In genomic region chr22:20610243-20610686, GRCh38 we compare ENCODE assay signal across 2 cellular contexts.
TF ChIP-seq lines count a peak whose summit lies in the region.

No MANE protein-coding gene starts in this region.

TF ChIP-seq in K562, 482 proteins besides CTCF, POLR2A, EP300 and RAD21 (continues in another document):
- TF ChIP-seq SMARCB1 (IDR thresholded peaks at IDR 0.05; ENCODE audit: insufficient read length, low read depth): no peak
- TF ChIP-seq USF1 (CRISPR knock-in tag; IDR thresholded peaks at IDR 0.05): no peak
- no peak for TF ChIP-seq NFIX (CRISPR knock-in tag; IDR thresholded peaks at IDR 0.05; ENCODE audit: low read depth)
- no peak for TF ChIP-seq SRF (CRISPR knock-in tag; IDR thresholded peaks at IDR 0.05)
- no peak for TF ChIP-seq NELFE (IDR thresholded peaks at IDR 0.05; ENCODE audit: insufficient read depth, insufficient read length)
- TF ChIP-seq NCOA1 (IDR thresholded peaks at IDR 0.05; ENCODE audit: low read depth): no peak
- TF ChIP-seq BCL6 (CRISPR knock-in tag; IDR thresholded peaks at IDR 0.05): no peak
- TF ChIP-seq CAMTA2 (CRISPR knock-in tag; conservative IDR thresholded peaks at IDR 0.05): peak; percentile 18; the same call in 1 of the 2 replicates
- TF ChIP-seq SP2 (IDR thresholded peaks at IDR 0.05; ENCODE audit: extremely low read depth, low read depth, low read length, poor library complexity, severe bottlenecking): no peak
- TF ChIP-seq RBM34 (IDR thresholded peaks at IDR 0.05; ENCODE audit: borderline replicate concordance, insufficient read depth, low read length): no peak
- no peak for TF ChIP-seq HDAC6 (IDR thresholded peaks at IDR 0.05; ENCODE audit: low read depth, low read length)
- no peak for TF ChIP-seq RUNX1 (IDR thresholded peaks at IDR 0.05; ENCODE audit: low read depth)
- no peak for TF ChIP-seq ZNF592 (IDR thresholded peaks at IDR 0.05)
- TF ChIP-seq ZHX1 (conservative IDR thresholded peaks at IDR 0.05; ENCODE audit: low read length): no peak
- peak; percentile 27; the same call in 1 of the 2 replicates for TF ChIP-seq MITF (IDR thresholded peaks at IDR 0.05)
- no peak for TF ChIP-seq SNIP1 (IDR thresholded peaks at IDR 0.05; ENCODE audit: low read depth)
- no peak for TF ChIP-seq TAF1 (IDR thresholded peaks at IDR 0.05; ENCODE audit: control insufficient read depth, extremely low read depth, insufficient read depth, low read length, severe bottlenecking)
- TF ChIP-seq ATF1 (CRISPR knock-in tag; IDR thresholded peaks at IDR 0.05): no peak
- TF ChIP-seq ATF1 (tag; IDR thresholded peaks at IDR 0.05): no peak
- no peak for TF ChIP-seq LCOR (CRISPR knock-in tag; IDR thresholded peaks at IDR 0.05)
- TF ChIP-seq ZNF224 (CRISPR knock-in tag; IDR thresholded peaks at IDR 0.05): no peak
- no peak for TF ChIP-seq ZNF57 (CRISPR knock-in tag; IDR thresholded peaks at IDR 0.05)
- TF ChIP-seq ARID2 (IDR thresholded peaks at IDR 0.05): no peak
- TF ChIP-seq SNRNP70 (optimal IDR thresholded peaks at IDR 0.05; ENCODE audit: low read depth, low read length): no peak
- no peak for TF ChIP-seq EHMT2 (IDR thresholded peaks at IDR 0.05)
- no peak for TF ChIP-seq FIP1L1 (IDR thresholded peaks at IDR 0.05; ENCODE audit: low read depth, low read length, poor library complexity, severe bottlenecking)
- 0 out of 4 replicates have a peak, but pooled peaks of 1 of the 2 experiments have one; percentile 10 for TF ChIP-seq SIX5 (IDR thresholded peaks at IDR 0.05; ENCODE audit: borderline replicate concordance in 1 of 2, insufficient read depth in 1 of 2, low read depth in 1 of 2, low read length in 2 of 2)

TF ChIP-seq in WTC11, 78 proteins besides CTCF, POLR2A, EP300 and RAD21:
- no peak for TF ChIP-seq ZNF396 (CRISPR knock-in tag; IDR thresholded peaks at IDR 0.05; ENCODE audit: borderline replicate concordance)
- no peak for TF ChIP-seq E2F1 (CRISPR knock-in tag; IDR thresholded peaks at IDR 0.05)
- TF ChIP-seq E2F4 (CRISPR knock-in tag; IDR thresholded peaks at IDR 0.05; ENCODE audit: borderline replicate concordance, low read depth): no peak
- no peak for TF ChIP-seq USF1 (CRISPR knock-in tag; IDR thresholded peaks at IDR 0.05)
- TF ChIP-seq ZNF671 (CRISPR knock-in tag; IDR thresholded peaks at IDR 0.05): no peak
- TF ChIP-seq ZBTB21 (CRISPR knock-in tag; IDR thresholded peaks at IDR 0.05; ENCODE audit: borderline replicate concordance): no peak
- TF ChIP-seq ATF1 (CRISPR knock-in tag; IDR thresholded peaks at IDR 0.05): no peak
- no peak for TF ChIP-seq ZNF317 (CRISPR knock-in tag; IDR thresholded peaks at IDR 0.05; ENCODE audit: borderline replicate concordance, low read depth)
- no peak for TF ChIP-seq ZNF425 (CRISPR knock-in tag; conservative IDR thresholded peaks at IDR 0.05)
